ENCODE assay signal across 1 cellular context in genomic region chr5:150263339-150263738, GRCh38.
TF ChIP-seq lines count a peak whose summit lies in the region.

No MANE protein-coding gene starts in this region.

TF ChIP-seq in GM12878, 131 proteins besides CTCF, POLR2A, EP300 and RAD21:
- TF ChIP-seq EZH2 (IDR thresholded peaks at IDR 0.05; ENCODE audit: borderline replicate concordance, control insufficient read depth, low read depth, low read length) (no peak), MXI1 (IDR thresholded peaks at IDR 0.05; ENCODE audit: low read depth, low read length) (no peak), SUZ12 (IDR thresholded peaks at IDR 0.05; ENCODE audit: unreplicated experiment) (no peak), MEF2A (IDR thresholded peaks at IDR 0.05; ENCODE audit: insufficient read depth, low read depth, low read length) (no peak), MTA2 (IDR thresholded peaks at IDR 0.05; ENCODE audit: low read depth) (no peak), NBN (IDR thresholded peaks at IDR 0.05) (no peak), ATF7 (IDR thresholded peaks at IDR 0.05; ENCODE audit: low read depth) (no peak), TARDBP (IDR thresholded peaks at IDR 0.05; ENCODE audit: borderline replicate concordance) (no peak), YBX1 (IDR thresholded peaks at IDR 0.05) (no peak), ZNF207 (IDR thresholded peaks at IDR 0.05; ENCODE audit: borderline replicate concordance) (no peak), ZZZ3 (IDR thresholded peaks at IDR 0.05; ENCODE audit: control insufficient read depth, insufficient read length, low read depth) (no peak), MAX (IDR thresholded peaks at IDR 0.05; ENCODE audit: low read depth, low read length) (no peak), CHD4 (IDR thresholded peaks at IDR 0.05) (no peak), CHD1 (IDR thresholded peaks at IDR 0.05; ENCODE audit: low read depth, low read length) (no peak), DPF2 (IDR thresholded peaks at IDR 0.05) (no peak), EED (IDR thresholded peaks at IDR 0.05; ENCODE audit: low read depth) (no peak), USF2 (IDR thresholded peaks at IDR 0.05; ENCODE audit: borderline replicate concordance, low read depth, low read length) (no peak), TCF3 (IDR thresholded peaks at IDR 0.05; ENCODE audit: borderline replicate concordance, insufficient read depth, low read depth, low read length) (0 out of 2 replicates have a peak, but pooled peaks have one; percentile 15), E2F4 (IDR thresholded peaks at IDR 0.05; ENCODE audit: low read depth, low read length) (no peak), MYC (IDR thresholded peaks at IDR 0.05; ENCODE audit: insufficient read depth, insufficient read length, insufficient replicate concordance, low read length, severe bottlenecking) (no peak)
- TF ChIP-seq, protein P1, sequence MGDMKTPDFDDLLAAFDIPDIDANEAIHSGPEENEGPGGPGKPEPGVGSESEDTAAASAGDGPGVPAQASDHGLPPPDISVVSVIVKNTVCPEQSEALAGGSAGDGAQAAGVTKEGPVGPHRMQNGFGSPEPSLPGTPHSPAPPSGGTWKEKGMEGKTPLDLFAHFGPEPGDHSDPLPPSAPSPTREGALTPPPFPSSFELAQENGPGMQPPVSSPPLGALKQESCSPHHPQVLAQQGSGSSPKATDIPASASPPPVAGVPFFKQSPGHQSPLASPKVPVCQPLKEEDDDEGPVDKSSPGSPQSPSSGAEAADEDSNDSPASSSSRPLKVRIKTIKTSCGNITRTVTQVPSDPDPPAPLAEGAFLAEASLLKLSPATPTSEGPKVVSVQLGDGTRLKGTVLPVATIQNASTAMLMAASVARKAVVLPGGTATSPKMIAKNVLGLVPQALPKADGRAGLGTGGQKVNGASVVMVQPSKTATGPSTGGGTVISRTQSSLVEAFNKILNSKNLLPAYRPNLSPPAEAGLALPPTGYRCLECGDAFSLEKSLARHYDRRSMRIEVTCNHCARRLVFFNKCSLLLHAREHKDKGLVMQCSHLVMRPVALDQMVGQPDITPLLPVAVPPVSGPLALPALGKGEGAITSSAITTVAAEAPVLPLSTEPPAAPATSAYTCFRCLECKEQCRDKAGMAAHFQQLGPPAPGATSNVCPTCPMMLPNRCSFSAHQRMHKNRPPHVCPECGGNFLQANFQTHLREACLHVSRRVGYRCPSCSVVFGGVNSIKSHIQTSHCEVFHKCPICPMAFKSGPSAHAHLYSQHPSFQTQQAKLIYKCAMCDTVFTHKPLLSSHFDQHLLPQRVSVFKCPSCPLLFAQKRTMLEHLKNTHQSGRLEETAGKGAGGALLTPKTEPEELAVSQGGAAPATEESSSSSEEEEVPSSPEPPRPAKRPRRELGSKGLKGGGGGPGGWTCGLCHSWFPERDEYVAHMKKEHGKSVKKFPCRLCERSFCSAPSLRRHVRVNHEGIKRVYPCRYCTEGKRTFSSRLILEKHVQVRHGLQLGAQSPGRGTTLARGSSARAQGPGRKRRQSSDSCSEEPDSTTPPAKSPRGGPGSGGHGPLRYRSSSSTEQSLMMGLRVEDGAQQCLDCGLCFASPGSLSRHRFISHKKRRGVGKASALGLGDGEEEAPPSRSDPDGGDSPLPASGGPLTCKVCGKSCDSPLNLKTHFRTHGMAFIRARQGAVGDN (IDR thresholded peaks at IDR 0.05), result no peak
- TF ChIP-seq, protein P2, sequence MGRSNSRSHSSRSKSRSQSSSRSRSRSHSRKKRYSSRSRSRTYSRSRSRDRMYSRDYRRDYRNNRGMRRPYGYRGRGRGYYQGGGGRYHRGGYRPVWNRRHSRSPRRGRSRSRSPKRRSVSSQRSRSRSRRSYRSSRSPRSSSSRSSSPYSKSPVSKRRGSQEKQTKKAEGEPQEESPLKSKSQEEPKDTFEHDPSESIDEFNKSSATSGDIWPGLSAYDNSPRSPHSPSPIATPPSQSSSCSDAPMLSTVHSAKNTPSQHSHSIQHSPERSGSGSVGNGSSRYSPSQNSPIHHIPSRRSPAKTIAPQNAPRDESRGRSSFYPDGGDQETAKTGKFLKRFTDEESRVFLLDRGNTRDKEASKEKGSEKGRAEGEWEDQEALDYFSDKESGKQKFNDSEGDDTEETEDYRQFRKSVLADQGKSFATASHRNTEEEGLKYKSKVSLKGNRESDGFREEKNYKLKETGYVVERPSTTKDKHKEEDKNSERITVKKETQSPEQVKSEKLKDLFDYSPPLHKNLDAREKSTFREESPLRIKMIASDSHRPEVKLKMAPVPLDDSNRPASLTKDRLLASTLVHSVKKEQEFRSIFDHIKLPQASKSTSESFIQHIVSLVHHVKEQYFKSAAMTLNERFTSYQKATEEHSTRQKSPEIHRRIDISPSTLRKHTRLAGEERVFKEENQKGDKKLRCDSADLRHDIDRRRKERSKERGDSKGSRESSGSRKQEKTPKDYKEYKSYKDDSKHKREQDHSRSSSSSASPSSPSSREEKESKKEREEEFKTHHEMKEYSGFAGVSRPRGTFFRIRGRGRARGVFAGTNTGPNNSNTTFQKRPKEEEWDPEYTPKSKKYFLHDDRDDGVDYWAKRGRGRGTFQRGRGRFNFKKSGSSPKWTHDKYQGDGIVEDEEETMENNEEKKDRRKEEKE (IDR thresholded peaks at IDR 0.05), result no peak
- TF ChIP-seq, protein P3, sequence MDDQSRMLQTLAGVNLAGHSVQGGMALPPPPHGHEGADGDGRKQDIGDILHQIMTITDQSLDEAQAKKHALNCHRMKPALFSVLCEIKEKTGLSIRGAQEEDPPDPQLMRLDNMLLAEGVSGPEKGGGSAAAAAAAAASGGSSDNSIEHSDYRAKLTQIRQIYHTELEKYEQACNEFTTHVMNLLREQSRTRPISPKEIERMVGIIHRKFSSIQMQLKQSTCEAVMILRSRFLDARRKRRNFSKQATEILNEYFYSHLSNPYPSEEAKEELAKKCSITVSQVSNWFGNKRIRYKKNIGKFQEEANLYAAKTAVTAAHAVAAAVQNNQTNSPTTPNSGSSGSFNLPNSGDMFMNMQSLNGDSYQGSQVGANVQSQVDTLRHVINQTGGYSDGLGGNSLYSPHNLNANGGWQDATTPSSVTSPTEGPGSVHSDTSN (IDR thresholded peaks at IDR 0.05; ENCODE audit: insufficient replicate concordance, low read depth, low read length), result peak; percentile 64
- TF ChIP-seq, protein P4, sequence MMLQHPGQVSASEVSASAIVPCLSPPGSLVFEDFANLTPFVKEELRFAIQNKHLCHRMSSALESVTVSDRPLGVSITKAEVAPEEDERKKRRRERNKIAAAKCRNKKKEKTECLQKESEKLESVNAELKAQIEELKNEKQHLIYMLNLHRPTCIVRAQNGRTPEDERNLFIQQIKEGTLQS (IDR thresholded peaks at IDR 0.05; ENCODE audit: borderline replicate concordance, extremely low read depth, low read depth, low read length), result no peak
- TF ChIP-seq, protein P5, sequence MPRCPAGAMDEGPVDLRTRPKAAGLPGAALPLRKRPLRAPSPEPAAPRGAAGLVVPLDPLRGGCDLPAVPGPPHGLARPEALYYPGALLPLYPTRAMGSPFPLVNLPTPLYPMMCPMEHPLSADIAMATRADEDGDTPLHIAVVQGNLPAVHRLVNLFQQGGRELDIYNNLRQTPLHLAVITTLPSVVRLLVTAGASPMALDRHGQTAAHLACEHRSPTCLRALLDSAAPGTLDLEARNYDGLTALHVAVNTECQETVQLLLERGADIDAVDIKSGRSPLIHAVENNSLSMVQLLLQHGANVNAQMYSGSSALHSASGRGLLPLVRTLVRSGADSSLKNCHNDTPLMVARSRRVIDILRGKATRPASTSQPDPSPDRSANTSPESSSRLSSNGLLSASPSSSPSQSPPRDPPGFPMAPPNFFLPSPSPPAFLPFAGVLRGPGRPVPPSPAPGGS (IDR thresholded peaks at IDR 0.05; ENCODE audit: borderline replicate concordance, insufficient read depth, low read depth, low read length, poor library complexity, severe bottlenecking), result peak; percentile 98
- TF ChIP-seq, protein P6, sequence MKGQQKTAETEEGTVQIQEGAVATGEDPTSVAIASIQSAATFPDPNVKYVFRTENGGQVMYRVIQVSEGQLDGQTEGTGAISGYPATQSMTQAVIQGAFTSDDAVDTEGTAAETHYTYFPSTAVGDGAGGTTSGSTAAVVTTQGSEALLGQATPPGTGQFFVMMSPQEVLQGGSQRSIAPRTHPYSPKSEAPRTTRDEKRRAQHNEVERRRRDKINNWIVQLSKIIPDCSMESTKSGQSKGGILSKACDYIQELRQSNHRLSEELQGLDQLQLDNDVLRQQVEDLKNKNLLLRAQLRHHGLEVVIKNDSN (IDR thresholded peaks at IDR 0.05; ENCODE audit: borderline replicate concordance, extremely low read length, insufficient read depth, low read depth, low read length), result no peak
